In the genomic region with DNA sequence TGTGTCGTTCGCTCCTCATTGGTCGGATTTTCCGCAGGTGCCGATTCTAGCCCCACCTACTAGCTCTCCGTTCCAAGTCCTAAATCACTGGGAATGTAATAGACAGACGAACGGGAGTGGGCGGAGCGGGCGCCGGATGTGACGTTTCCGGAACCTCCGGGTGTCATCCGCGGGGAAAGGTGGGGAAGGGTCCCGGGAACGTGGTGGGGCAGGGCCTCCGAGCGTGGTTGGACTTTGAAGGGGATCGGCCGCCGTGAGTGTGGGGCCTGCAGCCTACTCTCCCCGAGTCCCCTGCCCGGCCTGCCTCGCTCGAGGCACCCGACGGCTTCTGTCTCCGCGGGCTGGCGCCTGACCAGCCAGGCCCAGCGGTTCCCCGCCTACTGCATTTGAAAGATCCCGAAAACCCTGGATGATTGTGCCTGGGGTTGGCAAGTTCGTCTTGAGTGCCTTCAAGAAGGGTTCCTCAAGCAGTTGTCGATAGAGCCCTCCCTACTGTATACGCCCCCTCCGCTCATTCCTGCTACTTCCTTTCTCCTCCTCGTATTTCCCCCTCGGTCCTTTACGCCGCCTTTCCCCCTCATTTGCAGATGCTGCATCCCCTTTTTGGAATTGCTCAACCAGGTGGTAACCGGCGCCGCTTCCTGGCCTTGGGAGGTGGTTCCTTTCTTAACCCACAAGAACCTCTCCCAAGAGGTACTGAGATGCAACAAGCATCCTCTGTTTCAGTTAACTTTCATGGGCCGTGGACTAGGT, we compare ENCODE assay signal across 8 cellular contexts. TPM values are rescaled to one million over a fixed set of nuclear protein-coding genes. Genes with fewer than 3 reads are reported as not detected.
DNase-seq lines count a peak whose midpoint lies in the region; ATAC-seq and TF ChIP-seq lines count a peak whose summit lies in the region.

A gene (plus strand): TSS at position 144 of the 753 bp plus-strand sequence. CDS start 1,896 bp downstream, outside the sequence.

- peak; percentile 92 for DNase-seq in DMS153 treated with DMSO at 0.1 percent for 48 hours (lab: John Stamatoyannopoulos, UW; ENCODE audit: unreplicated experiment)
- peak; percentile 95 for DNase-seq in KBM-7
- DNase-seq in activated T-cell treated with anti-CD3 and anti-CD28 coated beads, Interleukin-2, amount 50 U/mL, for 24 hours, result peak; percentile 91
- DNase-seq in epithelial cell of proximal tubule (ENCODE audit: low read depth), result peak; percentile 76
- DNase-seq in mucosa of gallbladder (ENCODE audit: low spot score), result peak; percentile 97
- peak; percentile 76 to 80 for DNase-seq in stimulated activated CD8-positive, alpha-beta memory T cell treated with anti-CD3 and anti-CD28 coated beads, Interleukin-4, amount 100 ng/mL, for 4 hours (ENCODE audit: low read depth in 2 of 2, low spot score in 1 of 2)

- H3K27ac Mint-ChIP-seq in activated T-cell treated with anti-CD3 and anti-CD28 coated beads, Interleukin-2, amount 50 U/mL, for 24 hours, result peak within 1 kb of the TSS; percentile 98

- H3K4me3 Mint-ChIP-seq in activated T-cell treated with anti-CD3 and anti-CD28 coated beads, Interleukin-2, amount 50 U/mL, for 24 hours, result peak within 1 kb of the TSS; percentile 96

- no peak for TF ChIP-seq CTCF in epithelial cell of proximal tubule (conservative IDR thresholded peaks at IDR 0.05; ENCODE audit: low read depth, low read length)

- peak within 1 kb of the TSS; percentile 86 for H3K4me3 ChIP-seq in epithelial cell of proximal tubule (ENCODE audit: low read depth, low read length)

- H3K4me1 Mint-ChIP-seq in activated T-cell treated with anti-CD3 and anti-CD28 coated beads, Interleukin-2, amount 50 U/mL, for 24 hours (ENCODE audit: low read depth), result peaks cover 63% of the 10 kb centered on the region

- H3K9me3 Mint-ChIP-seq in activated T-cell treated with anti-CD3 and anti-CD28 coated beads, Interleukin-2, amount 50 U/mL, for 24 hours, result no peaks in the 10 kb centered on the region

- in situ Hi-C loops in KBM-7 (cut with MboI; ENCODE audit: low pct_unique_long_range_greater_than_20kb, low sequenced_read_pairs), result loop anchor here (10.0 kb wide), 1 partner anchor 166 kb away; no protein-coding TSS in a partner anchor

- ATAC-seq in GM21717 (IDR thresholded peaks at IDR 0.05; ENCODE audit: unreplicated experiment), result peak; percentile 85

- no peaks in the 10 kb centered on the region for H3K27me3 Mint-ChIP-seq in activated T-cell treated with anti-CD3 and anti-CD28 coated beads, Interleukin-2, amount 50 U/mL, for 24 hours

- H3K36me3 Mint-ChIP-seq in activated T-cell treated with anti-CD3 and anti-CD28 coated beads, Interleukin-2, amount 50 U/mL, for 24 hours (ENCODE audit: low read depth), result peaks cover 38% of the 10 kb centered on the region

TF ChIP-seq in PFSK-1, 5 proteins besides CTCF, POLR2A, EP300 and RAD21:
- TF ChIP-seq TAF1 (IDR thresholded peaks at IDR 0.05; ENCODE audit: borderline replicate concordance, insufficient read depth, low read length) (0 out of 2 replicates have a peak, but pooled peaks have one; percentile 55), POLR2AphosphoS5 (IDR thresholded peaks at IDR 0.05; ENCODE audit: low read depth, low read length) (peak; percentile 94), FOXP2 (optimal IDR thresholded peaks at IDR 0.05; ENCODE audit: borderline replicate concordance, extremely low read depth, extremely low read length, insufficient read depth) (peak; percentile 21), SIN3A (IDR thresholded peaks at IDR 0.05; ENCODE audit: borderline replicate concordance, insufficient read depth, low read length) (no peak)
- TF ChIP-seq, protein P1, sequence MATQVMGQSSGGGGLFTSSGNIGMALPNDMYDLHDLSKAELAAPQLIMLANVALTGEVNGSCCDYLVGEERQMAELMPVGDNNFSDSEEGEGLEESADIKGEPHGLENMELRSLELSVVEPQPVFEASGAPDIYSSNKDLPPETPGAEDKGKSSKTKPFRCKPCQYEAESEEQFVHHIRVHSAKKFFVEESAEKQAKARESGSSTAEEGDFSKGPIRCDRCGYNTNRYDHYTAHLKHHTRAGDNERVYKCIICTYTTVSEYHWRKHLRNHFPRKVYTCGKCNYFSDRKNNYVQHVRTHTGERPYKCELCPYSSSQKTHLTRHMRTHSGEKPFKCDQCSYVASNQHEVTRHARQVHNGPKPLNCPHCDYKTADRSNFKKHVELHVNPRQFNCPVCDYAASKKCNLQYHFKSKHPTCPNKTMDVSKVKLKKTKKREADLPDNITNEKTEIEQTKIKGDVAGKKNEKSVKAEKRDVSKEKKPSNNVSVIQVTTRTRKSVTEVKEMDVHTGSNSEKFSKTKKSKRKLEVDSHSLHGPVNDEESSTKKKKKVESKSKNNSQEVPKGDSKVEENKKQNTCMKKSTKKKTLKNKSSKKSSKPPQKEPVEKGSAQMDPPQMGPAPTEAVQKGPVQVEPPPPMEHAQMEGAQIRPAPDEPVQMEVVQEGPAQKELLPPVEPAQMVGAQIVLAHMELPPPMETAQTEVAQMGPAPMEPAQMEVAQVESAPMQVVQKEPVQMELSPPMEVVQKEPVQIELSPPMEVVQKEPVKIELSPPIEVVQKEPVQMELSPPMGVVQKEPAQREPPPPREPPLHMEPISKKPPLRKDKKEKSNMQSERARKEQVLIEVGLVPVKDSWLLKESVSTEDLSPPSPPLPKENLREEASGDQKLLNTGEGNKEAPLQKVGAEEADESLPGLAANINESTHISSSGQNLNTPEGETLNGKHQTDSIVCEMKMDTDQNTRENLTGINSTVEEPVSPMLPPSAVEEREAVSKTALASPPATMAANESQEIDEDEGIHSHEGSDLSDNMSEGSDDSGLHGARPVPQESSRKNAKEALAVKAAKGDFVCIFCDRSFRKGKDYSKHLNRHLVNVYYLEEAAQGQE (IDR thresholded peaks at IDR 0.05; ENCODE audit: insufficient read depth in 1 of 2, low read depth in 2 of 2, low read length in 2 of 2), result no peak
TF ChIP-seq in PFSK-1: peak in this region for 3.

RNA-seq across cellular contexts. Expression of the gene that starts here (rescaled TPM):
- 24.5 TPM for polyA plus RNA-seq in PFSK-1 (2012; ENCODE audit: insufficient read length, low read depth)
- total RNA-seq in epithelial cell of proximal tubule, result 34.9 and 37.5 TPM in 2 replicates
- total RNA-seq in mucosa of gallbladder, result 49.0 TPM

Comparison
In these comparisons a context has a peak if more than half of its experiments do, and no peak if none do; other contexts are left out.
1. Peak in every context shown above with its lines: DNase-seq, ATAC-seq and H3K4me3 ChIP-seq.